8 cellular contexts compared by ENCODE assay signal in genomic region chr1:171485375-171486047, GRCh38.
DNase-seq lines count a peak whose midpoint lies in the region; ATAC-seq and TF ChIP-seq lines count a peak whose summit lies in the region.

TSS of gene PRRC2C (plus strand) at chr1:171485530. CDS start at chr1:171512089, 26,559 bp downstream.

- TF ChIP-seq CTCF in AG09309 (IDR thresholded peaks at IDR 0.05; ENCODE audit: control insufficient read depth, insufficient read depth, low read depth, low read length, missing control alignments): peak; percentile 77

- peak; percentile 72 for TF ChIP-seq POLR2A in GM18951 (IDR thresholded peaks at IDR 0.05; ENCODE audit: extremely low read depth, insufficient read depth, insufficient read length)

- ATAC-seq in HG03280 (IDR thresholded peaks at IDR 0.05; ENCODE audit: unreplicated experiment): peak; percentile 98
- ATAC-seq in activated CD4-positive, CD25-positive, alpha-beta regulatory T cell treated with anti-CD3 and anti-CD28 coated beads, Interleukin-2, amount 50 U/mL, for 24 hours: peak; percentile 89 to 93

- in situ Hi-C loops in GM18951 (cut with MboI; ENCODE audit: low sequenced_read_pairs, unreplicated experiment): no loop called here

- DNase-seq in AG09309 (ENCODE audit: low read depth) (peak; percentile 96), NCI-H345 treated with DMSO at 0.1 percent for 48 hours (lab: John Stamatoyannopoulos, UW; ENCODE audit: unreplicated experiment) (peak; percentile 93), cerebellar nuclear complex (lab: John Stamatoyannopoulos, UW) (peak; percentile 50 to 70), islet precursor cell (peak; percentile 98)
- DNase-seq in stimulated activated CD4-positive, alpha-beta T cell treated with anti-CD3 and anti-CD28 coated beads, Interleukin-15, amount 100 ng/mL, for 1 hour (ENCODE audit: low read depth in 1 of 2, low spot score in 1 of 2): peak; percentile 81 to 83

- H3K4me3 ChIP-seq in AG09309 (ENCODE audit: control insufficient read depth, low read depth, low read length): peak within 1 kb of the TSS; percentile 92

Comparison
In these comparisons a context has a peak if more than half of its experiments do, and no peak if none do; other contexts are left out.
1. Peak in every context shown above with its lines: DNase-seq, ATAC-seq and H3K4me3 ChIP-seq.